8 cellular contexts compared by ENCODE assay signal in the genomic region with DNA sequence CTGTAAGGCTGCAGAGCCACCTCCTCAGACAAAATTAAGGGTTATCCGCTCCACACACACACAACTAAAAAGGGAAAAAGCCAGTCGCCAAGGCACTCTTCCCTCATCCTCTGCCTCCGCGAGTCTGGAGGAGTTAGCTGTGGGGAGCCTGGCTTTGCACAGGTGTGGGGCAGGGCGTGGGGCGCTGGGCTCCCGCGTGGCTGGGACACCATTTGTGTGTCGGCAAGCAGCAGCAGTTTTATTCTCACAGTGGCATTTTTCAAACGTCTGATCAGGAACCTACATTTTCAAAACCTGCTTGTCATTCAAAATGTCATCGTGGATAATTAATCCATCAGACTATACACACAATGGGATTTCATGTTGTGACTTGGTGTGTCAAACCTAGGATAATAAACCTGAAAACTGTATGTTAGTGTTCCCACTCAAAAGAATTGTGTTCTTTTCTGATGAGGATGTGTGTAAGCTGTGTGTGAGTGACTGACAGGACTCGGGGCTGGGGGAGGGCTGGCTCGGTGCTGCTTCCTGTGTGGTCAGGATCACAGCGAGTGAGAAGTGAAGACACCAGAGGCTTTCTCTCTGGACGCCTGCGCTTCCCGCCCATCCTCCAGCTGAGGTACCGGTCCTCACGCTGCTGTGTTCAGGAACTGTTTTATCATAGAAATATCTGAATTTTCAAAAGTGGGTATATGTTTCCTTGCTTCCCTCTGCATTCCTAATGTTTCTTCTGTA.
DNase-seq lines count a peak whose midpoint lies in the region; ATAC-seq and TF ChIP-seq lines count a peak whose summit lies in the region.

No MANE protein-coding gene starts in this region.

- H3K4me1 Mint-ChIP-seq in CD8-positive, alpha-beta T cell (ENCODE audit: low read depth): peaks cover 46% of the 10 kb centered on the region
- peaks cover 74% of the 10 kb centered on the region for H3K4me1 Mint-ChIP-seq in activated CD4-positive, alpha-beta memory T cell treated with anti-CD3 and anti-CD28 coated beads for 36 hours (ENCODE audit: low read depth)

- H3K27me3 ChIP-seq in CD8-positive, alpha-beta T cell (ENCODE audit: insufficient read depth, low read length): no peaks in the 10 kb centered on the region
- H3K27me3 ChIP-seq in MG63: no peaks in the 10 kb centered on the region

- H3K36me3 ChIP-seq in CD8-positive, alpha-beta T cell (ENCODE audit: insufficient read depth, low read length): no peaks in the 10 kb centered on the region
- no peaks in the 10 kb centered on the region for H3K36me3 ChIP-seq in MG63

- peak overlapping the region; percentile 74 for H3K4me3 Mint-ChIP-seq in CD8-positive, alpha-beta T cell
- peak overlapping the region; percentile 44 for H3K4me3 Mint-ChIP-seq in activated CD4-positive, alpha-beta memory T cell treated with anti-CD3 and anti-CD28 coated beads for 36 hours

- peaks cover 25% of the 10 kb centered on the region for H3K4me1 ChIP-seq in CD8-positive, alpha-beta T cell (ENCODE audit: insufficient read depth, low read length)

- H3K27me3 Mint-ChIP-seq in CD8-positive, alpha-beta T cell (ENCODE audit: low read depth): peaks cover 2% of the 10 kb centered on the region
- peaks cover 4% of the 10 kb centered on the region for H3K27me3 Mint-ChIP-seq in activated CD4-positive, alpha-beta memory T cell treated with anti-CD3 and anti-CD28 coated beads for 36 hours

- peak overlapping the region; percentile 64 for H3K27ac Mint-ChIP-seq in CD8-positive, alpha-beta T cell
- H3K27ac Mint-ChIP-seq in activated CD4-positive, alpha-beta memory T cell treated with anti-CD3 and anti-CD28 coated beads for 36 hours: peak overlapping the region; percentile 83

- ATAC-seq in CD8-positive, alpha-beta T cell: peak; percentile 97
- ATAC-seq in GM21447 (IDR thresholded peaks at IDR 0.05; ENCODE audit: unreplicated experiment): peak; percentile 83

- H3K9me3 Mint-ChIP-seq in CD8-positive, alpha-beta T cell: no peaks in the 10 kb centered on the region
- no peaks in the 10 kb centered on the region for H3K9me3 Mint-ChIP-seq in activated CD4-positive, alpha-beta memory T cell treated with anti-CD3 and anti-CD28 coated beads for 36 hours

- no peak overlapping the region for H3K27ac ChIP-seq in CD8-positive, alpha-beta T cell (ENCODE audit: low read depth, low read length)

- peak overlapping the region; percentile 26 for H3K4me3 ChIP-seq in CD8-positive, alpha-beta T cell (ENCODE audit: low read depth, low read length)
- H3K4me3 ChIP-seq in MG63: no peak overlapping the region

- CTCF ChIA-PET in CD8-positive, alpha-beta T cell (lab: Charles Lee): interaction anchor here (1.0 to 1.8 kb wide), 5 partner anchors 10 to 286 kb away, joined by 3 to 8 read pairs (median 4); no protein-coding TSS in a partner anchor
- CTCF ChIA-PET in activated CD4-positive, alpha-beta memory T cell treated with anti-CD3 and anti-CD28 coated beads for 36 hours (lab: Charles Lee): interaction anchor here (0.6 to 2.1 kb wide), 5 partner anchors 25 to 286 kb away, joined by 3 to 9 read pairs (median 3); no protein-coding TSS in a partner anchor

- no peaks in the 10 kb centered on the region for H3K9me3 ChIP-seq in CD8-positive, alpha-beta T cell (ENCODE audit: low read length)
- no peaks in the 10 kb centered on the region for H3K9me3 ChIP-seq in MG63

- peak; percentile 33 to 87 (median 71) for DNase-seq in CD8-positive, alpha-beta T cell
- DNase-seq in MG63 (peak; percentile 4), iris pigment epithelial cell (ENCODE audit: low read depth) (peak; percentile 48), pons (ENCODE audit: low spot score) (no peak), NCI-H526 (lab: John Stamatoyannopoulos, UW) (no peak)
- peak; percentile 92 for DNase-seq in activated CD4-positive, alpha-beta memory T cell treated with anti-CD3 and anti-CD28 coated beads for 36 hours
- DNase-seq in stimulated activated CD8-positive, alpha-beta memory T cell treated with anti-CD3 and anti-CD28 coated beads, Interleukin-7, amount 100 ng/mL, for 4 hours (ENCODE audit: low read depth in 2 of 2): peak; percentile 72 to 73

- TF ChIP-seq CTCF in CD8-positive, alpha-beta T cell (IDR thresholded peaks at IDR 0.05): no peak

- no peaks in the 10 kb centered on the region for H3K36me3 Mint-ChIP-seq in CD8-positive, alpha-beta T cell
- H3K36me3 Mint-ChIP-seq in activated CD4-positive, alpha-beta memory T cell treated with anti-CD3 and anti-CD28 coated beads for 36 hours: no peaks in the 10 kb centered on the region

- POLR2A ChIA-PET in CD8-positive, alpha-beta T cell (lab: Charles Lee): interaction anchor here (0.6 to 3.0 kb wide), 7 partner anchors 10 to 287 kb away, joined by 3 to 18 read pairs (median 4); a partner anchor contains a TSS
- POLR2A ChIA-PET in activated CD4-positive, alpha-beta memory T cell treated with anti-CD3 and anti-CD28 coated beads for 36 hours (lab: Charles Lee): interaction anchor here (0.7 to 3.4 kb wide), 8 partner anchors 10 to 71 kb away, joined by 3 to 15 read pairs (median 4); no protein-coding TSS in a partner anchor

- intact Hi-C loops in CD8-positive, alpha-beta T cell (cut with DNase I, micrococcal nuclease): loop anchor here in 1 of 2 experiments (2.0 kb wide), 2 partner anchors 16 to 30 kb away; no protein-coding TSS in a partner anchor
- intact Hi-C loops in activated CD4-positive, alpha-beta memory T cell treated with anti-CD3 and anti-CD28 coated beads for 36 hours (cut with micrococcal nuclease): loop anchor here (1.0 to 2.0 kb wide), 2 partner anchors 16 to 20 kb away; no protein-coding TSS in a partner anchor

Comparison
In these comparisons a context has a peak if more than half of its experiments do, and no peak if none do; other contexts are left out.
1. DNase-seq: peak in CD8-positive, alpha-beta T cell (7 of 7), MG63 (single experiment), activated CD4-positive, alpha-beta memory T cell treated with anti-CD3 and anti-CD28 coated beads for 36 hours (single experiment), iris pigment epithelial cell (single experiment) and stimulated activated CD8-positive, alpha-beta memory T cell treated with anti-CD3 and anti-CD28 coated beads, Interleukin-7, amount 100 ng/mL, for 4 hours (2 of 2); none in pons (single experiment) and NCI-H526 (0 of 2).